Comparison of ENCODE assay signal across 15 cellular contexts in genomic region chr2:237354930-237355329, GRCh38. TPM values are rescaled to one million over a fixed set of nuclear protein-coding genes. Genes with fewer than 3 reads are reported as not detected.
DNase-seq lines count a peak whose midpoint lies in the region; ATAC-seq and TF ChIP-seq lines count a peak whose summit lies in the region.
"Had no signal": no experiment of that assay in that cellular context is flagged by ENCODE, and none has a peak within 500 bp of the region (broad histone marks: within the 10 kb centered on the region; RNA-seq: fewer than 3 reads in every experiment).

No MANE protein-coding gene starts in this region.

- H3K4me3 ChIP-seq in GM23338 = no peak overlapping the region
- H3K4me3 ChIP-seq in mammary epithelial cell (replicated peaks in 1 of 3; ENCODE audit: insufficient read depth in 1 of 3, low read depth in 2 of 3, low read length in 3 of 3) = no peak overlapping the region
- no peak overlapping the region for H3K4me3 ChIP-seq in right cardiac atrium (ENCODE audit: low read length)
- no peak overlapping the region for H3K4me3 ChIP-seq in colonic mucosa
- H3K4me3 ChIP-seq: GM12878, mucosa of descending colon, Peyer's patch had no signal

- intact Hi-C loops in mammary epithelial cell (cut with micrococcal nuclease) = no loop called here
- intact Hi-C loops in right cardiac atrium (cut with DNase I) = no loop called here
- intact Hi-C loops in colonic mucosa (cut with DNase I) = no loop called here

- peaks cover 1% of the 10 kb centered on the region for H3K27me3 Mint-ChIP-seq in GM23338 (ENCODE audit: insufficient read depth, low read depth, poor library complexity)
- H3K27me3 Mint-ChIP-seq: activated naive CD4-positive, alpha-beta T cell treated with anti-CD3 and anti-CD28 coated beads, Interleukin-2, amount 10 ng/mL, durations not matched to agents 7 days and 5 days had no signal

- H3K27ac ChIP-seq in GM23338 (ENCODE audit: low read depth) (no peak overlapping the region), mammary epithelial cell (ENCODE audit: insufficient read depth, low read depth, low read length) (no peak overlapping the region), right cardiac atrium (ENCODE audit: low read length) (no peak overlapping the region), colonic mucosa (no peak overlapping the region)

- BruUV-seq in mammary epithelial cell (replicated peaks; lab: Mats Ljungman, UMichigan) = no TSS peak

- H3K36me3 ChIP-seq in GM23338 (ENCODE audit: insufficient read depth) (no peaks in the 10 kb centered on the region), mammary epithelial cell (ENCODE audit: insufficient read depth, low read length) (no peaks in the 10 kb centered on the region), colonic mucosa (no peaks in the 10 kb centered on the region)
- H3K36me3 ChIP-seq: Peyer's patch had no signal

- TF ChIP-seq CTCF in GM23338 (conservative IDR thresholded peaks at IDR 0.05; ENCODE audit: low read depth in 2 of 2) = no peak
- TF ChIP-seq CTCF in mammary epithelial cell (conservative IDR thresholded peaks at IDR 0.05 in 1 of 2, IDR thresholded peaks at IDR 0.05 in 1 of 2; ENCODE audit: extremely low read depth in 1 of 2, insufficient read depth in 1 of 2, low read depth in 1 of 2, low read length in 2 of 2) = peak in 1 of 2 donors; percentile 15
- no peak for TF ChIP-seq CTCF in colonic mucosa (IDR thresholded peaks at IDR 0.05)

- H3K27ac Mint-ChIP-seq in GM23338 = 0 out of 2 replicates have a peak overlapping the region, but pooled peaks have one; percentile 66
- H3K27ac Mint-ChIP-seq in activated naive CD4-positive, alpha-beta T cell treated with anti-CD3 and anti-CD28 coated beads, Interleukin-2, amount 50 U/mL, for 72 hours = no peak overlapping the region
- H3K27ac Mint-ChIP-seq: activated naive CD4-positive, alpha-beta T cell treated with anti-CD3 and anti-CD28 coated beads, Interleukin-2, amount 10 ng/mL, durations not matched to agents 7 days and 5 days had no signal

- no peak overlapping the region for H3K4me2 ChIP-seq in GM23338
- no peak overlapping the region for H3K4me2 ChIP-seq in mammary epithelial cell (ENCODE audit: insufficient read depth, low read depth, low read length)

- no peak overlapping the region; the same call in 2 of the 3 replicates for H3K4me3 Mint-ChIP-seq in GM23338
- H3K4me3 Mint-ChIP-seq: activated naive CD4-positive, alpha-beta T cell treated with anti-CD3 and anti-CD28 coated beads, Interleukin-2, amount 10 ng/mL, durations not matched to agents 7 days and 5 days had no signal

- H3K9me3 ChIP-seq in mammary epithelial cell (replicated peaks; ENCODE audit: insufficient read depth, low read length) (no peaks in the 10 kb centered on the region), right cardiac atrium (ENCODE audit: control insufficient read depth, low read length) (no peaks in the 10 kb centered on the region), colonic mucosa (no peaks in the 10 kb centered on the region)
- H3K9me3 ChIP-seq: mucosa of descending colon, Peyer's patch had no signal

- H3K9ac ChIP-seq in mammary epithelial cell (ENCODE audit: insufficient read depth, low read length) (no peak overlapping the region), colonic mucosa (ENCODE audit: low read depth in 2 of 2, low read length in 2 of 2) (no peak overlapping the region)

- H3F3A ChIP-seq in GM23338 (replicated peaks; ENCODE audit: low read depth) = 0 out of 2 replicates have a peak, but pooled peaks cover 1% of the 10 kb centered on the region

- no peaks in the 10 kb centered on the region for H3K27me3 ChIP-seq in GM23338 (ENCODE audit: insufficient read depth)
- H3K27me3 ChIP-seq in mammary epithelial cell (ENCODE audit: insufficient read depth, low read length) = peaks cover 6% of the 10 kb centered on the region
- H3K27me3 ChIP-seq in right cardiac atrium (ENCODE audit: control insufficient read depth, insufficient read depth) = no peaks in the 10 kb centered on the region
- H3K27me3 ChIP-seq in colonic mucosa = no peaks in the 10 kb centered on the region
- H3K27me3 ChIP-seq: Peyer's patch had no signal

- H2AFZ ChIP-seq in GM23338 (no peak overlapping the region), mammary epithelial cell (ENCODE audit: low read depth, low read length) (no peak overlapping the region)

- no peaks in the 10 kb centered on the region for H4K20me1 ChIP-seq in GM23338 (replicated peaks; ENCODE audit: insufficient read depth)
- H4K20me1 ChIP-seq in mammary epithelial cell (ENCODE audit: insufficient read depth, low read length) = no peaks in the 10 kb centered on the region

- 38% methylated on average over 4 of the region's 6 CpGs for WGBS in mammary epithelial cell (ENCODE audit: low coverage, missing lambda C conversion rate)
- 48% methylated on average over 6 of the region's 6 CpGs for WGBS in right cardiac atrium

- DNase-seq in GM23338 (ENCODE audit: low spot score) = no peak
- DNase-seq in mammary epithelial cell = peak; percentile 91
- no peak for DNase-seq in right cardiac atrium
- DNase-seq in stromal cell of bone marrow (ENCODE audit: low read depth) = peak; percentile 78
- DNase-seq in colonic mucosa = no peak
- no peak for DNase-seq in activated naive CD4-positive, alpha-beta T cell treated with anti-CD3 and anti-CD28 coated beads, Interleukin-2, amount 50 U/mL, for 72 hours (ENCODE audit: low spot score in 2 of 2)
- DNase-seq: activated naive CD4-positive, alpha-beta T cell treated with anti-CD3 and anti-CD28 coated beads, Interleukin-2, amount 10 ng/mL, durations not matched to agents 7 days and 5 days; GOT3; mucosa of descending colon; NCI-H1417; NCI-H510A; Peyer's patch had no signal

- no peaks in the 10 kb centered on the region for H3K9me3 Mint-ChIP-seq in GM23338
- H3K9me3 Mint-ChIP-seq in activated naive CD4-positive, alpha-beta T cell treated with anti-CD3 and anti-CD28 coated beads, Interleukin-2, amount 50 U/mL, for 72 hours = no peaks in the 10 kb centered on the region
- H3K9me3 Mint-ChIP-seq: activated naive CD4-positive, alpha-beta T cell treated with anti-CD3 and anti-CD28 coated beads, Interleukin-2, amount 10 ng/mL, durations not matched to agents 7 days and 5 days had no signal

- in situ Hi-C loops in mammary epithelial cell (cut with MboI; ENCODE audit: low sequenced_read_pairs in 2 of 2) = no loop called here

- no peaks in the 10 kb centered on the region for H3K36me3 Mint-ChIP-seq in GM23338 (ENCODE audit: low read depth)
- H3K36me3 Mint-ChIP-seq in activated naive CD4-positive, alpha-beta T cell treated with anti-CD3 and anti-CD28 coated beads, Interleukin-2, amount 50 U/mL, for 72 hours = no peaks in the 10 kb centered on the region
- H3K36me3 Mint-ChIP-seq: activated naive CD4-positive, alpha-beta T cell treated with anti-CD3 and anti-CD28 coated beads, Interleukin-2, amount 10 ng/mL, durations not matched to agents 7 days and 5 days had no signal

- no peak for ATAC-seq in GM23338
- ATAC-seq in right cardiac atrium = peak; percentile 37 to 88
- no peak for ATAC-seq in HG02610 (IDR thresholded peaks at IDR 0.05; ENCODE audit: unreplicated experiment)
- ATAC-seq in GM21381 (IDR thresholded peaks at IDR 0.05; ENCODE audit: unreplicated experiment) = no peak
- no peak for ATAC-seq in activated naive CD4-positive, alpha-beta T cell treated with anti-CD3 and anti-CD28 coated beads, Interleukin-2, amount 50 U/mL, for 72 hours
- ATAC-seq: GM12878, mucosa of descending colon had no signal

- H3K79me2 ChIP-seq in GM23338 (replicated peaks; ENCODE audit: insufficient read depth) (no peaks in the 10 kb centered on the region), mammary epithelial cell (ENCODE audit: insufficient read depth, low read length) (no peaks in the 10 kb centered on the region)

- H3K4me1 ChIP-seq in GM23338 (ENCODE audit: insufficient read depth) (peaks cover 24% of the 10 kb centered on the region; the same call in 1 of the 2 replicates), mammary epithelial cell (ENCODE audit: insufficient read depth, low read length) (peaks cover 7% of the 10 kb centered on the region), right cardiac atrium (ENCODE audit: control insufficient read depth, insufficient read depth, low read length) (no peaks in the 10 kb centered on the region), colonic mucosa (no peaks in the 10 kb centered on the region)
- H3K4me1 ChIP-seq: Peyer's patch had no signal

- peaks cover 52% of the 10 kb centered on the region for H3K4me1 Mint-ChIP-seq in GM23338
- H3K4me1 Mint-ChIP-seq: activated naive CD4-positive, alpha-beta T cell treated with anti-CD3 and anti-CD28 coated beads, Interleukin-2, amount 10 ng/mL, durations not matched to agents 7 days and 5 days had no signal

- H3K9me2 ChIP-seq in GM23338 (ENCODE audit: insufficient read depth) = no peaks in the 10 kb centered on the region

- CTCF ChIA-PET in mammary epithelial cell (lab: Charles Lee; ENCODE audit: low non-redundant PET) = interaction anchor here (0.8 kb wide), 1 partner anchor 55 kb away, joined by 9 read pairs; no protein-coding TSS in a partner anchor

- dilution Hi-C loops in mammary epithelial cell (cut with HindIII; ENCODE audit: low sequenced_read_pairs) = no loop called here

RNA-seq across cellular contexts. Expression of gene COL6A3, which starts 59.0 kb away (rescaled TPM):
- total RNA-seq in GM23338 (2014; rRNA removed; shearing (Covaris generic)) = 7.3 and 8.7 TPM in 2 replicates
- polyA plus RNA-seq in GM23338 (2016; fragmentation: Nextera tagmentation; extraction: Ambion mirVana) (1.2 TPM in 2 replicates), mammary epithelial cell (0.16 TPM), right cardiac atrium (33.2 TPM)
- total RNA-seq in mammary epithelial cell (1 to 10 TPM in 1 of 2 donors, under 1 TPM in 1; 0.14 to 7.2 TPM), right cardiac atrium (100 to 1,000 TPM in 3 of 4 donors, 10 to 100 TPM in 1; 54.4 to 191 (median 139) TPM), colonic mucosa (10 to 100 TPM; 28.4 to 80.9 TPM)
- 0.57 TPM for polyA minus RNA-seq in mammary epithelial cell
- 10 to 100 TPM; 13.6 to 31.6 TPM for total RNA-seq in activated naive CD4-positive, alpha-beta T cell treated with anti-CD3 and anti-CD28 coated beads, Interleukin-2, amount 50 U/mL, for 72 hours

Comparison
In these comparisons a context has a peak if more than half of its experiments do, and no peak if none do; other contexts are left out.
1. ATAC-seq: peak in right cardiac atrium (2 of 2); none in GM23338 (single experiment), HG02610 (single experiment), GM21381 (single experiment) and activated naive CD4-positive, alpha-beta T cell treated with anti-CD3 and anti-CD28 coated beads, Interleukin-2, amount 50 U/mL, for 72 hours (0 of 2).
2. DNase-seq: peak in mammary epithelial cell (single experiment) and stromal cell of bone marrow (single experiment); none in GM23338 (single experiment), right cardiac atrium (0 of 3), colonic mucosa (single experiment) and activated naive CD4-positive, alpha-beta T cell treated with anti-CD3 and anti-CD28 coated beads, Interleukin-2, amount 50 U/mL, for 72 hours (0 of 2).